ENCODE assay signal across 28 cellular contexts in genomic region chr5:171899792-171900191, GRCh38.
"Had no signal": no experiment of that assay in that cellular context is flagged by ENCODE, and none has a peak within 500 bp of the region (broad histone marks: within the 10 kb centered on the region; RNA-seq: fewer than 3 reads in every experiment).

No MANE protein-coding gene starts in this region.

- H3K36me3 Mint-ChIP-seq: natural killer cell had no signal

- H3K27ac Mint-ChIP-seq: activated CD4-positive, alpha-beta memory T cell treated with anti-CD3 and anti-CD28 coated beads for 36 hours; activated naive CD4-positive, alpha-beta T cell treated with anti-CD3 and anti-CD28 coated beads, Interleukin-2, amount 10 ng/mL, durations not matched to agents 7 days and 5 days; activated naive CD8-positive, alpha-beta T cell treated with anti-CD3 and anti-CD28 coated beads, Interleukin-2, amount 50 U/mL, for 24 hours had no signal

- H3K4me1 ChIP-seq: breast epithelium, esophagus squamous epithelium, suprapubic skin, uterus had no signal

- H3K9me3 Mint-ChIP-seq: activated CD4-positive, alpha-beta memory T cell treated with anti-CD3 and anti-CD28 coated beads for 36 hours; activated naive CD4-positive, alpha-beta T cell treated with anti-CD3 and anti-CD28 coated beads, Interleukin-2, amount 10 ng/mL, durations not matched to agents 7 days and 5 days; activated naive CD8-positive, alpha-beta T cell treated with anti-CD3 and anti-CD28 coated beads, Interleukin-2, amount 50 U/mL, for 24 hours; natural killer cell had no signal

- H3K36me3 ChIP-seq: breast epithelium, tibial artery, uterus had no signal

- H3K4me3 ChIP-seq: breast epithelium, esophagus squamous epithelium, suprapubic skin, tibial artery, uterus had no signal

- H3K27me3 ChIP-seq: breast epithelium, esophagus squamous epithelium, suprapubic skin, tibial artery, uterus had no signal

- H3K27ac ChIP-seq: breast epithelium, epithelial cell of prostate, esophagus squamous epithelium, suprapubic skin, tibial artery, uterus, VCaP had no signal

- H3K4me3 Mint-ChIP-seq: activated CD4-positive, alpha-beta memory T cell treated with anti-CD3 and anti-CD28 coated beads for 36 hours; activated naive CD4-positive, alpha-beta T cell treated with anti-CD3 and anti-CD28 coated beads, Interleukin-2, amount 10 ng/mL, durations not matched to agents 7 days and 5 days; activated naive CD8-positive, alpha-beta T cell treated with anti-CD3 and anti-CD28 coated beads, Interleukin-2, amount 50 U/mL, for 24 hours; natural killer cell had no signal

- H3K9me3 ChIP-seq: breast epithelium, esophagus squamous epithelium, suprapubic skin, tibial artery, uterus had no signal

- H3K27me3 Mint-ChIP-seq: activated CD4-positive, alpha-beta memory T cell treated with anti-CD3 and anti-CD28 coated beads for 36 hours; activated naive CD4-positive, alpha-beta T cell treated with anti-CD3 and anti-CD28 coated beads, Interleukin-2, amount 10 ng/mL, durations not matched to agents 7 days and 5 days; activated naive CD8-positive, alpha-beta T cell treated with anti-CD3 and anti-CD28 coated beads, Interleukin-2, amount 50 U/mL, for 24 hours had no signal

- DNase-seq: activated CD4-positive, alpha-beta memory T cell treated with anti-CD3 and anti-CD28 coated beads for 36 hours; activated CD4-positive, alpha-beta T cell treated with anti-CD3 and anti-CD28 coated beads for 48 hours; activated CD8-positive, alpha-beta memory T cell treated with anti-CD3 and anti-CD28 coated beads, Interleukin-2, amount 50 U/mL, for 4 hours; activated gamma-delta T cell; activated naive CD4-positive, alpha-beta T cell treated with anti-CD3 and anti-CD28 coated beads, Interleukin-2, amount 10 ng/mL, durations not matched to agents 7 days and 5 days; activated naive CD8-positive, alpha-beta T cell treated with anti-CD3 and anti-CD28 coated beads, Interleukin-2, amount 50 U/mL, for 24 hours; activated T-cell treated with anti-CD3 and anti-CD28 coated beads, Interleukin-2, amount 50 U/mL, for 1 hour; amygdala; effector CD8-positive, alpha-beta T cell; esophagus squamous epithelium; foreskin melanocyte; kidney; left colon; natural killer cell; posterior cingulate gyrus; right cardiac atrium; stimulated activated CD4-positive, alpha-beta T cell treated with anti-CD3 and anti-CD28 coated beads, Interleukin-15, amount 100 ng/mL, for 24 hours; stimulated activated CD4-positive, alpha-beta T cell treated with anti-CD3 and anti-CD28 coated beads, Interleukin-2, amount 100 ng/mL, for 24 hours; stimulated activated naive CD4-positive, alpha-beta T cell; T-helper 1 cell; T-helper 9 cell; tibial artery; uterus had no signal

- ATAC-seq: activated CD4-positive, CD25-positive, alpha-beta regulatory T cell treated with anti-CD3 and anti-CD28 coated beads, Interleukin-2, amount 50 U/mL, for 24 hours; activated naive CD8-positive, alpha-beta T cell treated with anti-CD3 and anti-CD28 coated beads, Interleukin-2, amount 50 U/mL, for 24 hours; left colon; natural killer cell; right cardiac atrium had no signal
